ENCODE assay signal across 24 cellular contexts in genomic region chr10:29996842-29997123, GRCh38.
"Had no signal": no experiment of that assay in that cellular context is flagged by ENCODE, and none has a peak within 500 bp of the region (broad histone marks: within the 10 kb centered on the region; RNA-seq: fewer than 3 reads in every experiment).

No MANE protein-coding gene starts in this region.

- H3K27ac ChIP-seq: RWPE1 had no signal

- ATAC-seq: activated CD8-positive, alpha-beta memory T cell treated with anti-CD3 and anti-CD28 coated beads, Interleukin-2, amount 10 ng/mL, durations not matched to agents 7 days and 5 days; Panc1; WTC11 had no signal

- DNase-seq: activated CD4-positive, alpha-beta T cell treated with anti-CD3 and anti-CD28 coated beads for 48 hours; activated CD4-positive, alpha-beta T cell treated with anti-CD3 and anti-CD28 coated beads, Interleukin-2, amount 50 U/mL, for 48 hours; activated CD4-positive, CD25-positive, alpha-beta regulatory T cell treated with anti-CD3 and anti-CD28 coated beads, Interleukin-2, amount 50 U/mL, for 72 hours; activated CD8-positive, alpha-beta memory T cell treated with anti-CD3 and anti-CD28 coated beads, Interleukin-2, amount 10 ng/mL, durations not matched to agents 7 days and 5 days; activated effector memory CD4-positive, alpha-beta T cell treated with Interleukin-2 at 50 U/mL for 16 hours; activated naive CD4-positive, alpha-beta T cell; activated T-cell treated with anti-CD3 and anti-CD28 coated beads, Interleukin-2, amount 50 U/mL, for 24 hours; aorta; KG1; NCI-H1092 treated with DMSO at 0.1 percent for 48 hours; NCI-H1417 treated with DMSO at 0.1 percent for 48 hours; NCI-H1694; NCI-H2029; NCI-H2107; NCI-H2171 treated with DMSO at 0.1 percent for 48 hours; NCI-H226; NCI-H526; NK-92 treated with Interleukin-12 subunit alpha and Interleukin-12 subunit beta, amount 100 ng/mL, for 24 hours; OCI-M1; SHP77; T-helper 9 cell had no signal
